ENCODE assay signal across 8 cellular contexts in genomic region chr11:81869337-81870065, GRCh38.
DNase-seq lines count a peak whose midpoint lies in the region; ATAC-seq lines count a peak whose summit lies in the region.

No MANE protein-coding gene starts in this region.

- peaks cover 47 to 57% (median 50%) of the 10 kb centered on the region in 3 donors for H3K4me1 Mint-ChIP-seq in CD8-positive, alpha-beta memory T cell
- peaks cover 24 to 38% (median 36%) of the 10 kb centered on the region in 3 donors for H3K4me1 Mint-ChIP-seq in naive B cell

- POLR2A ChIA-PET in CD8-positive, alpha-beta memory T cell (lab: Charles Lee), result no interaction called here

- peaks cover 34% of the 10 kb centered on the region for H3K4me1 ChIP-seq in CD8-positive, alpha-beta memory T cell (ENCODE audit: insufficient read depth, low read length)

- no peak overlapping the region for H3K27ac ChIP-seq in CD8-positive, alpha-beta memory T cell (ENCODE audit: low read depth, low read length)

- H3K27me3 ChIP-seq in CD8-positive, alpha-beta memory T cell (ENCODE audit: insufficient read depth, low read length, poor library complexity, severe bottlenecking), result no peaks in the 10 kb centered on the region

- CTCF ChIA-PET in CD8-positive, alpha-beta memory T cell (lab: Charles Lee), result no interaction called here

- no peaks in the 10 kb centered on the region for H3K9me3 ChIP-seq in CD8-positive, alpha-beta memory T cell (ENCODE audit: low read length)

- no peaks in the 10 kb centered on the region for H3K36me3 ChIP-seq in CD8-positive, alpha-beta memory T cell (ENCODE audit: insufficient read depth, low read length)

- DNase-seq in CD8-positive, alpha-beta memory T cell, result peak; percentile 78 to 94 (median 90)
- DNase-seq in Kasumi-1 (lab: John Stamatoyannopoulos, UW) (peak; percentile 67 to 71), naive B cell (peak; percentile 87), G401 (ENCODE audit: low spot score) (no peak), HK-2 (ENCODE audit: unreplicated experiment) (no peak), nucleus accumbens (lab: John Stamatoyannopoulos, UW) (no peak)
- peak; percentile 31 to 60 (median 43) for DNase-seq in activated CD8-positive, alpha-beta memory T cell treated with anti-CD3 and anti-CD28 coated beads for 48 hours (ENCODE audit: low read depth in 2 of 3, low spot score in 2 of 3)

- in situ Hi-C loops in G401 (cut with HindIII; ENCODE audit: low sequenced_read_pairs), result no loop called here

- H3K9me3 Mint-ChIP-seq in CD8-positive, alpha-beta memory T cell, result no peaks in the 10 kb centered on the region
- H3K9me3 Mint-ChIP-seq in naive B cell, result peaks cover 2 to 7% (median 3%) of the 10 kb centered on the region in 7 donors

- ATAC-seq in GM21528 (IDR thresholded peaks at IDR 0.05; ENCODE audit: low FRiP score, unreplicated experiment) (peak; percentile 98), naive B cell (ENCODE audit: low read depth in 2 of 2) (peak; percentile 78 to 86)

- H3K27ac Mint-ChIP-seq in CD8-positive, alpha-beta memory T cell, result peak overlapping the region; percentile 78 to 96 (median 94)
- peak overlapping the region; percentile 13 to 96 (median 90) for H3K27ac Mint-ChIP-seq in naive B cell

- H3K4me3 ChIP-seq in CD8-positive, alpha-beta memory T cell (ENCODE audit: low read length), result peak overlapping the region; percentile 47

- H3K4me3 Mint-ChIP-seq in CD8-positive, alpha-beta memory T cell, result peak overlapping the region; percentile 56 to 88 (median 85)
- H3K4me3 Mint-ChIP-seq in naive B cell, result peak overlapping the region; percentile 35 to 88 (median 81)

- H3K27me3 Mint-ChIP-seq in CD8-positive, alpha-beta memory T cell, result no peaks in the 10 kb centered on the region
- no peaks in the 10 kb centered on the region for H3K27me3 Mint-ChIP-seq in naive B cell

- no peaks in the 10 kb centered on the region for H3K36me3 Mint-ChIP-seq in CD8-positive, alpha-beta memory T cell
- H3K36me3 Mint-ChIP-seq in naive B cell, result peaks cover 0 to 8% of the 10 kb centered on the region in 2 donors

Comparison
In these comparisons a context has a peak if more than half of its experiments do, and no peak if none do; other contexts are left out.
1. DNase-seq: peak in CD8-positive, alpha-beta memory T cell (5 of 5), Kasumi-1 (2 of 2), activated CD8-positive, alpha-beta memory T cell treated with anti-CD3 and anti-CD28 coated beads for 48 hours (3 of 3) and naive B cell (single experiment); none in G401 (single experiment), HK-2 (single experiment) and nucleus accumbens (0 of 56).